ENCODE assay signal across 24 cellular contexts in genomic region chr7:46927131-46927810, GRCh38.
DNase-seq lines count a peak whose midpoint lies in the region; ATAC-seq and TF ChIP-seq lines count a peak whose summit lies in the region.
"Had no signal": no experiment of that assay in that cellular context is flagged by ENCODE, and none has a peak within 500 bp of the region (broad histone marks: within the 10 kb centered on the region; RNA-seq: fewer than 3 reads in every experiment).

No MANE protein-coding gene starts in this region.

- ATAC-seq in GM21529 (IDR thresholded peaks at IDR 0.05; ENCODE audit: unreplicated experiment), result no peak
- ATAC-seq: K562, T-helper 17 cell had no signal

- BruUV-seq in Calu3 (replicated peaks; lab: Mats Ljungman, UMichigan), result no TSS peak

- H3K9me3 Mint-ChIP-seq in Calu3 (ENCODE audit: low read depth, unreplicated experiment), result peaks cover 4% of the 10 kb centered on the region

- H3K4me1 Mint-ChIP-seq in Calu3 (ENCODE audit: low read depth, unreplicated experiment), result peaks cover 38% of the 10 kb centered on the region
- H3K4me1 Mint-ChIP-seq: CD4-positive, alpha-beta memory T cell; T-helper 17 cell had no signal

- DNase-seq in Calu3 (peak; percentile 23), NCI-H748 (lab: John Stamatoyannopoulos, UW; ENCODE audit: unreplicated experiment) (peak; percentile 75), epithelial cell of esophagus (ENCODE audit: low read depth) (peak; percentile 61), NCI-H446 treated with DMSO at 0.1 percent for 48 hours (lab: John Stamatoyannopoulos, UW) (no peak), SW 1271 (lab: John Stamatoyannopoulos, UW) (no peak)
- DNase-seq: C1 segment of cervical spinal cord; Caco-2; CD4-positive, alpha-beta memory T cell; DMS 273 treated with DMSO at 0.1 percent for 48 hours; DND-41; H7; Kasumi-1; NCI-H1105 treated with DMSO at 0.1 percent for 48 hours; NCI-H146; NCI-H1930; NCI-H69; NK-92 treated with Interleukin-12 subunit alpha and Interleukin-12 subunit beta, amount 100 ng/mL, for 24 hours; SHP77; T-helper 17 cell had no signal

- no peak overlapping the region for H3K4me3 Mint-ChIP-seq in Calu3 (ENCODE audit: low read depth, unreplicated experiment)
- H3K4me3 Mint-ChIP-seq: CD4-positive, alpha-beta memory T cell; T-helper 17 cell had no signal

- CTCF ChIA-PET in Calu3 (lab: Charles Lee), result interaction anchor here (0.6 kb wide), 1 partner anchor 965 kb away, joined by 3 read pairs; no protein-coding TSS in a partner anchor

- no peak overlapping the region for H3K4me3 ChIP-seq in epithelial cell of esophagus (ENCODE audit: low read length)
- H3K4me3 ChIP-seq: K562, SK-N-MC had no signal

- TF ChIP-seq CTCF in 22Rv1 (IDR thresholded peaks at IDR 0.05) (no peak), Calu3 (IDR thresholded peaks at IDR 0.05; ENCODE audit: unreplicated experiment) (no peak), epithelial cell of esophagus (IDR thresholded peaks at IDR 0.05; ENCODE audit: insufficient read depth, low read depth, low read length, missing control alignments) (no peak)

- H3K27me3 Mint-ChIP-seq in Calu3 (ENCODE audit: unreplicated experiment), result no peaks in the 10 kb centered on the region
- H3K27me3 Mint-ChIP-seq: CD4-positive, alpha-beta memory T cell; T-helper 17 cell had no signal

- no peak overlapping the region for H3K27ac Mint-ChIP-seq in Calu3 (ENCODE audit: unreplicated experiment)
- H3K27ac Mint-ChIP-seq: CD4-positive, alpha-beta memory T cell; T-helper 17 cell had no signal

- 0 out of 2 replicates have a peak overlapping the region, but pooled peaks have one; percentile 1 for H3K27ac ChIP-seq in 22Rv1
- H3K27ac ChIP-seq: RWPE1, SK-N-MC had no signal

- intact Hi-C loops in Calu3 (cut with micrococcal nuclease; ENCODE audit: unreplicated experiment), result no loop called here

- H3K36me3 Mint-ChIP-seq in Calu3 (ENCODE audit: insufficient read depth, unreplicated experiment), result peaks cover 5% of the 10 kb centered on the region
- H3K36me3 Mint-ChIP-seq: CD4-positive, alpha-beta memory T cell had no signal

Comparison
In these comparisons a context has a peak if more than half of its experiments do, and no peak if none do; other contexts are left out.
1. DNase-seq: peak in Calu3 (single experiment), NCI-H748 (single experiment) and epithelial cell of esophagus (single experiment); none in NCI-H446 treated with DMSO at 0.1 percent for 48 hours (single experiment) and SW 1271 (0 of 2).